ENCODE assay signal across 8 cellular contexts in genomic region chr12:108691154-108691994, GRCh38. TPM values are rescaled to one million over a fixed set of nuclear protein-coding genes. Genes with fewer than 3 reads are reported as not detected.
DNase-seq lines count a peak whose midpoint lies in the region; ATAC-seq and TF ChIP-seq lines count a peak whose summit lies in the region.

No MANE protein-coding gene starts in this region.

- H3K4me3 ChIP-seq in PC-3 (ENCODE audit: low read length): peak overlapping the region; percentile 58
- peak overlapping the region; percentile 32 to 43 for H3K4me3 ChIP-seq in muscle layer of duodenum (ENCODE audit: low read depth in 1 of 2, low read length in 2 of 2)

- H3K9me2 ChIP-seq in PC-3 (replicated peaks; ENCODE audit: low read length): no peaks in the 10 kb centered on the region

- TSS peak; percentile 68 for BruUV-seq in PC-3 (replicated peaks; lab: Mats Ljungman, UMichigan)

- H3F3A ChIP-seq in PC-3 (ENCODE audit: low read length, unreplicated experiment): peaks cover 21% of the 10 kb centered on the region

- H3K9ac ChIP-seq in PC-3 (ENCODE audit: low read length): peak overlapping the region; percentile 61

- H4K20me1 ChIP-seq in PC-3 (ENCODE audit: low read length): peaks cover 5% of the 10 kb centered on the region; the same call in 1 of the 2 replicates

- POLR2A ChIA-PET in PC-3 (lab: Charles Lee; ENCODE audit: unreplicated experiment): interaction anchor here (0.6 to 0.7 kb wide), 2 partner anchors 39 to 51 kb away, joined by 3 to 4 read pairs; no protein-coding TSS in a partner anchor

- no peaks in the 10 kb centered on the region for H3K9me3 Mint-ChIP-seq in activated T-cell treated with anti-CD3 and anti-CD28 coated beads, Interleukin-2, amount 50 U/mL, for 4 hours

- TF ChIP-seq RAD21 in Ishikawa (IDR thresholded peaks at IDR 0.05; ENCODE audit: low read depth): no peak

- 0 out of 2 replicates have a peak, but pooled peaks have one; percentile 14 for TF ChIP-seq CTCF in PC-3 (conservative IDR thresholded peaks at IDR 0.05; ENCODE audit: low read depth, low read length)

- DNase-seq in DMS114 treated with DMSO at 0.1 percent for 48 hours (lab: John Stamatoyannopoulos, UW; ENCODE audit: unreplicated experiment) (peak; percentile 48), PC-3 (peak; percentile 100)
- DNase-seq in activated T-cell treated with anti-CD3 and anti-CD28 coated beads, Interleukin-2, amount 50 U/mL, for 4 hours: peak; percentile 62
- peak; percentile 60 to 63 for DNase-seq in stimulated activated CD8-positive, alpha-beta memory T cell treated with anti-CD3 and anti-CD28 coated beads, Interleukin-7, amount 100 ng/mL, for 4 hours (ENCODE audit: low read depth in 2 of 2)

- H3K4me1 ChIP-seq in PC-3 (ENCODE audit: insufficient read depth, low read length): peaks cover 68% of the 10 kb centered on the region
- peaks cover 37 to 44% of the 10 kb centered on the region in 2 donors for H3K4me1 ChIP-seq in muscle layer of duodenum (ENCODE audit: control insufficient read depth in 1 of 2, insufficient read depth in 2 of 2, low read length in 2 of 2)

- TF ChIP-seq EP300 in Ishikawa (IDR thresholded peaks at IDR 0.05; ENCODE audit: borderline replicate concordance): peak; percentile 76; the same call in 1 of the 2 replicates

- H3K36me3 ChIP-seq in PC-3 (ENCODE audit: low read depth, low read length) (peaks cover 34% of the 10 kb centered on the region), muscle layer of duodenum (ENCODE audit: control insufficient read depth in 1 of 2, insufficient read depth in 2 of 2, low read length in 2 of 2) (peaks cover 0 to 9% of the 10 kb centered on the region in 2 donors)

- no peaks in the 10 kb centered on the region for H3K27me3 Mint-ChIP-seq in activated T-cell treated with anti-CD3 and anti-CD28 coated beads, Interleukin-2, amount 50 U/mL, for 4 hours (ENCODE audit: low read depth)

- peak; percentile 78 for ATAC-seq in GM21526 (IDR thresholded peaks at IDR 0.05; ENCODE audit: low FRiP score, unreplicated experiment)
- peak; percentile 90 for ATAC-seq in PC-3
- ATAC-seq in activated T-cell treated with anti-CD3 and anti-CD28 coated beads, Interleukin-2, amount 50 U/mL, for 4 hours: peak; percentile 55 to 58
- peak; percentile 88 for ATAC-seq in esophagus mucosa

- H3K36me3 Mint-ChIP-seq in activated T-cell treated with anti-CD3 and anti-CD28 coated beads, Interleukin-2, amount 50 U/mL, for 4 hours (ENCODE audit: insufficient read depth): no peaks in the 10 kb centered on the region

- intact Hi-C loops in PC-3 (cut with micrococcal nuclease): loop anchor here (1.0 to 2.0 kb wide), 3 partner anchors 27 to 112 kb away; no protein-coding TSS in a partner anchor

- H3K27me3 ChIP-seq in PC-3 (ENCODE audit: low read length) (no peaks in the 10 kb centered on the region), muscle layer of duodenum (ENCODE audit: low read depth, low read length) (no peaks in the 10 kb centered on the region)

- H3K79me2 ChIP-seq in PC-3 (ENCODE audit: low read length): peaks cover 91% of the 10 kb centered on the region

- H3K4me1 Mint-ChIP-seq in activated T-cell treated with anti-CD3 and anti-CD28 coated beads, Interleukin-2, amount 50 U/mL, for 4 hours (ENCODE audit: low read depth): peaks cover 71% of the 10 kb centered on the region

- CTCF ChIA-PET in PC-3 (lab: Charles Lee): interaction anchor here (0.6 to 1.3 kb wide), 2 partner anchors 25 to 26 kb away, joined by 3 to 5 read pairs; no protein-coding TSS in a partner anchor

- H3K4me3 Mint-ChIP-seq in activated T-cell treated with anti-CD3 and anti-CD28 coated beads, Interleukin-2, amount 50 U/mL, for 4 hours: peak overlapping the region; percentile 57

- no peaks in the 10 kb centered on the region for H3K9me3 ChIP-seq in PC-3 (ENCODE audit: low read length)
- H3K9me3 ChIP-seq in muscle layer of duodenum (ENCODE audit: control insufficient read depth in 1 of 2, low read length in 2 of 2): no peaks in the 10 kb centered on the region

- H3K27ac ChIP-seq in PC-3 (ENCODE audit: low read length): peak overlapping the region; percentile 89
- H3K27ac ChIP-seq in muscle layer of duodenum (ENCODE audit: low read length): peak overlapping the region; percentile 98

- H2AFZ ChIP-seq in PC-3 (ENCODE audit: low read length): peak overlapping the region; percentile 7; the same call in 1 of the 2 replicates

- H3K4me2 ChIP-seq in PC-3 (ENCODE audit: low read length): peak overlapping the region; percentile 81

TF ChIP-seq in Ishikawa, 13 proteins besides CTCF, POLR2A, EP300 and RAD21:
- TF ChIP-seq TEAD4 (IDR thresholded peaks at IDR 0.05) (no peak), CEBPB (IDR thresholded peaks at IDR 0.05) (no peak), YY1 (IDR thresholded peaks at IDR 0.05; ENCODE audit: low read depth) (0 out of 2 replicates have a peak, but pooled peaks have one; percentile 34), TAF1 (IDR thresholded peaks at IDR 0.05; ENCODE audit: low read depth) (peak; percentile 38; the same call in 1 of the 2 replicates), ZBTB7A (IDR thresholded peaks at IDR 0.05; ENCODE audit: low read depth) (peak; percentile 37; the same call in 1 of the 2 replicates), CREB1 (IDR thresholded peaks at IDR 0.05; ENCODE audit: low read depth) (no peak), NFIC (IDR thresholded peaks at IDR 0.05) (peak; percentile 75)
- TF ChIP-seq, protein P1, sequence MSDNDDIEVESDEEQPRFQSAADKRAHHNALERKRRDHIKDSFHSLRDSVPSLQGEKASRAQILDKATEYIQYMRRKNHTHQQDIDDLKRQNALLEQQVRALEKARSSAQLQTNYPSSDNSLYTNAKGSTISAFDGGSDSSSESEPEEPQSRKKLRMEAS (IDR thresholded peaks at IDR 0.05): peak; percentile 81

RNA-seq across cellular contexts. Expression of gene CORO1C, which starts 39.9 kb away (rescaled TPM):
- 159 and 179 TPM in 2 replicates for total RNA-seq in PC-3 (2014; rRNA removed)
- total RNA-seq in activated T-cell treated with anti-CD3 and anti-CD28 coated beads, Interleukin-2, amount 50 U/mL, for 4 hours: 10 to 100 TPM; 41.3 to 59.7 (median 47.7) TPM
- total RNA-seq in esophagus mucosa: 107 TPM

RNA-seq across cellular contexts. Expression of gene SELPLG, which starts 57.7 kb away (rescaled TPM):
- total RNA-seq in PC-3 (2014; rRNA removed): 0.63 and 0.73 TPM in 2 replicates
- total RNA-seq in activated T-cell treated with anti-CD3 and anti-CD28 coated beads, Interleukin-2, amount 50 U/mL, for 4 hours: 10 to 100 TPM; 16.8 to 19.0 (median 17.5) TPM
- total RNA-seq in esophagus mucosa: 0.76 TPM

Comparison
In these comparisons a context has a peak if more than half of its experiments do, and no peak if none do; other contexts are left out.
1. Peak in every context shown above with its lines: DNase-seq, ATAC-seq, H3K4me3 ChIP-seq and H3K27ac ChIP-seq.
2. DNase-seq: peak in every context shown above with its lines; median percentile 100 in PC-3; 62 in activated T-cell treated with anti-CD3 and anti-CD28 coated beads, Interleukin-2, amount 50 U/mL, for 4 hours; 62 in stimulated activated CD8-positive, alpha-beta memory T cell treated with anti-CD3 and anti-CD28 coated beads, Interleukin-7, amount 100 ng/mL, for 4 hours; 48 in DMS114 treated with DMSO at 0.1 percent for 48 hours.
3. RNA of gene SELPLG, which starts 57.7 kb away (total RNA-seq): 16.8 to 19.0 TPM in activated T-cell treated with anti-CD3 and anti-CD28 coated beads, Interleukin-2, amount 50 U/mL, for 4 hours; 0.76 TPM in esophagus mucosa (single experiment) and 0.63 to 0.73 TPM in PC-3; every median in the first group is over 10 times any median in the second.